ENCODE assay signal across 8 cellular contexts in the genomic region with DNA sequence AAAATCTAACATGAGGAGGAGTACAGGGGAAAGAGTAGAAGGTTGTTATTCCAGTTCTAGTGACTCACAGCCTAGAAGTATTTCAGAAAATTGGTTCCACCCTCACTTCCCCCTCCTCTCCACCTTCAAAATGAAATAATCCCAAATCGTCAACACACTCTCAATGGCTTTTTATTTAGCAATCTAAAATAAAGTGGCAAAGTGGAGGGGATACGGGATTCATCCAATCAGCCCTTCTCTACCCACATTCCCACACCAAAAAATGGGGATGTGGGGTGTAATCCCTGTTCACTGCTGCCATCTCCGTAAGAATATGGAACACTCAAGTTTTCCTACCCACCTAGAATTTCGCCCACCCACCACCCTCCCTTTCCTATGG. TPM values are rescaled to one million over a fixed set of nuclear protein-coding genes. Genes with fewer than 3 reads are reported as not detected.
A peak's percentile ranks its signal among the peaks of the same experiment; 100 is the strongest.
DNase-seq lines count a peak whose midpoint lies in the region; ATAC-seq and TF ChIP-seq lines count a peak whose summit lies in the region.

No MANE protein-coding gene starts in this region.

- peaks cover 55% of the 10 kb centered on the region for H3K79me2 ChIP-seq in fibroblast of lung (ENCODE audit: control insufficient read depth, insufficient read depth, low read length)

- H3K27ac ChIP-seq in fibroblast of lung (ENCODE audit: insufficient read depth, low read length): peak overlapping the region; percentile 82
- peak overlapping the region; percentile 92 for H3K27ac ChIP-seq in neuronal stem cell (replicated peaks; ENCODE audit: low read length)

- H4K91ac ChIP-seq in neuronal stem cell (ENCODE audit: low read depth, low read length, poor library complexity): no peak overlapping the region

- H2BK120ac ChIP-seq in neuronal stem cell (ENCODE audit: low read depth, low read length): no peak overlapping the region

- peak overlapping the region; percentile 70 for H3K27ac Mint-ChIP-seq in activated naive CD4-positive, alpha-beta T cell treated with anti-CD3 and anti-CD28 coated beads, Interleukin-2, amount 50 U/mL, for 24 hours
- H3K27ac Mint-ChIP-seq in T-helper 17 cell: peak overlapping the region; percentile 49

- peak overlapping the region; percentile 87 for H3K4me3 Mint-ChIP-seq in activated naive CD4-positive, alpha-beta T cell treated with anti-CD3 and anti-CD28 coated beads, Interleukin-2, amount 50 U/mL, for 24 hours
- peak overlapping the region; percentile 88 for H3K4me3 Mint-ChIP-seq in T-helper 17 cell

- H3K4me2 ChIP-seq in fibroblast of lung (ENCODE audit: extremely low read depth, insufficient read depth, low read length) (peak overlapping the region; percentile 93), neuronal stem cell (ENCODE audit: insufficient read depth, low read length, poor library complexity, severe bottlenecking) (peak overlapping the region; percentile 37)

- H3K27me3 Mint-ChIP-seq in activated naive CD4-positive, alpha-beta T cell treated with anti-CD3 and anti-CD28 coated beads, Interleukin-2, amount 50 U/mL, for 24 hours: peaks cover 34% of the 10 kb centered on the region
- H3K27me3 Mint-ChIP-seq in T-helper 17 cell: peaks cover 18% of the 10 kb centered on the region

- H3K9me3 Mint-ChIP-seq in activated naive CD4-positive, alpha-beta T cell treated with anti-CD3 and anti-CD28 coated beads, Interleukin-2, amount 50 U/mL, for 24 hours: no peaks in the 10 kb centered on the region

- H2BK12ac ChIP-seq in neuronal stem cell (ENCODE audit: low read length): no peak overlapping the region

- no peak overlapping the region for H2AK5ac ChIP-seq in neuronal stem cell (ENCODE audit: low read depth, low read length)

- no peaks in the 10 kb centered on the region for H3K9me3 ChIP-seq in T-helper 17 cell (ENCODE audit: control insufficient read depth, low read length, poor library complexity, severe bottlenecking)
- H3K9me3 ChIP-seq in fibroblast of lung (ENCODE audit: control insufficient read depth, insufficient read depth, low read depth, low read length): no peaks in the 10 kb centered on the region
- no peaks in the 10 kb centered on the region for H3K9me3 ChIP-seq in neuronal stem cell (replicated peaks in 1 of 2; ENCODE audit: control insufficient read depth in 2 of 2, insufficient read depth in 1 of 2, low read depth in 1 of 2, low read length in 2 of 2)

- no peak overlapping the region for H3K23ac ChIP-seq in neuronal stem cell (ENCODE audit: low read depth, low read length, poor library complexity)

- peaks cover 2% of the 10 kb centered on the region for H4K20me1 ChIP-seq in fibroblast of lung (ENCODE audit: control insufficient read depth, extremely low read depth, insufficient read depth, low read length)

- TF ChIP-seq CTCF in fibroblast of lung (conservative IDR thresholded peaks at IDR 0.05 in 1 of 2, IDR thresholded peaks at IDR 0.05 in 1 of 2; ENCODE audit: low read depth in 1 of 2, low read length in 2 of 2): no peak

- H3K36me3 ChIP-seq in fibroblast of lung (ENCODE audit: control insufficient read depth, insufficient read depth, low read length): no peaks in the 10 kb centered on the region
- H3K36me3 ChIP-seq in neuronal stem cell (replicated peaks in 1 of 2; ENCODE audit: control insufficient read depth in 2 of 2, insufficient read depth in 2 of 2, low read length in 2 of 2): no peaks in the 10 kb centered on the region

- H3K36me3 Mint-ChIP-seq in activated naive CD4-positive, alpha-beta T cell treated with anti-CD3 and anti-CD28 coated beads, Interleukin-2, amount 50 U/mL, for 24 hours: peaks cover 2% of the 10 kb centered on the region
- no peaks in the 10 kb centered on the region for H3K36me3 Mint-ChIP-seq in T-helper 17 cell (ENCODE audit: low read depth)

- H3K4me1 ChIP-seq in fibroblast of lung (ENCODE audit: control insufficient read depth, extremely low read depth, insufficient read depth, low read length) (peaks cover 2% of the 10 kb centered on the region), neuronal stem cell (ENCODE audit: control insufficient read depth in 2 of 2, insufficient read depth in 1 of 2, low read depth in 1 of 2, low read length in 2 of 2) (peaks cover 3 to 9% of the 10 kb centered on the region in 2 donors)

- no peak for ATAC-seq in T-helper 17 cell
- ATAC-seq in GM18511 (IDR thresholded peaks at IDR 0.05; ENCODE audit: unreplicated experiment): no peak
- no peak for ATAC-seq in HG02588 (IDR thresholded peaks at IDR 0.05; ENCODE audit: unreplicated experiment)
- no peak for ATAC-seq in GM21723 (IDR thresholded peaks at IDR 0.05; ENCODE audit: unreplicated experiment)

- H3K4me3 ChIP-seq in fibroblast of lung (replicated peaks in 1 of 4; ENCODE audit: control extremely low read depth in 1 of 4, insufficient read depth in 1 of 4, low read depth in 3 of 4, low read length in 4 of 4): peak overlapping the region; percentile 51 to 97 (median 76)
- H3K4me3 ChIP-seq in neuronal stem cell (ENCODE audit: low read length in 2 of 2): peak overlapping the region; percentile 78 to 97

- WGBS in neuronal stem cell (ENCODE audit: extremely low coverage in 2 of 2, insufficient read length in 2 of 2, insufficient replicate concordance in 1 of 2), 2 donors: no CpG with 5 or more reads among the region's 4 CpGs

- no peak for DNase-seq in activated naive CD4-positive, alpha-beta T cell treated with anti-CD3 and anti-CD28 coated beads, Interleukin-2, amount 50 U/mL, for 16 hours
- no peak for DNase-seq in T-helper 17 cell
- DNase-seq in fibroblast of lung (ENCODE audit: low read depth in 2 of 2): peak; percentile 42 to 59
- no peak for DNase-seq in neuronal stem cell (ENCODE audit: low spot score)

- H3K4me1 Mint-ChIP-seq in activated naive CD4-positive, alpha-beta T cell treated with anti-CD3 and anti-CD28 coated beads, Interleukin-2, amount 50 U/mL, for 24 hours: peaks cover 44% of the 10 kb centered on the region
- peaks cover 32% of the 10 kb centered on the region for H3K4me1 Mint-ChIP-seq in T-helper 17 cell

- H2BK5ac ChIP-seq in neuronal stem cell (ENCODE audit: low read length): peak overlapping the region; percentile 100

- H2BK15ac ChIP-seq in neuronal stem cell (ENCODE audit: low read length): no peak overlapping the region

- H3K79me1 ChIP-seq in neuronal stem cell (ENCODE audit: low read depth, low read length): peaks cover 6% of the 10 kb centered on the region

- H2AFZ ChIP-seq in fibroblast of lung (ENCODE audit: low read length) (no peak overlapping the region), neuronal stem cell (ENCODE audit: low read length) (peak overlapping the region; percentile 95)

- H3K27me3 ChIP-seq in fibroblast of lung (ENCODE audit: control insufficient read depth, insufficient read depth, low read length) (no peaks in the 10 kb centered on the region), neuronal stem cell (ENCODE audit: control insufficient read depth in 3 of 3, insufficient read depth in 3 of 3, low read depth in 1 of 3, low read length in 3 of 3) (peaks cover 0 to 9% (median 6%) of the 10 kb centered on the region in 3 experiments)

- H3K14ac ChIP-seq in neuronal stem cell (ENCODE audit: low read length): no peak overlapping the region

- H3K9ac ChIP-seq in fibroblast of lung (ENCODE audit: insufficient read depth, low read length) (peak overlapping the region; percentile 92), neuronal stem cell (ENCODE audit: low read depth, low read length, poor library complexity) (no peak overlapping the region)

- no peak overlapping the region for H3K18ac ChIP-seq in neuronal stem cell (ENCODE audit: low read length)

- no peak overlapping the region for H3K4ac ChIP-seq in neuronal stem cell (ENCODE audit: low read length)

- no peak overlapping the region for H4K8ac ChIP-seq in neuronal stem cell (ENCODE audit: low read depth, low read length)

RNA-seq across cellular contexts. Expression of a gene that starts 1.0 kb away (rescaled TPM):
- total RNA-seq in T-helper 17 cell: 10 to 100 TPM in 1 of 2 donors, 1 to 10 TPM in 1; 6.9 to 13.9 TPM
- total RNA-seq in fibroblast of lung: 106 and 141 TPM in 2 replicates
- 185 and 219 TPM in 2 replicates for polyA plus RNA-seq in fibroblast of lung
- 80.6 and 87.8 TPM in 2 replicates for polyA plus RNA-seq in fibroblast of lung (2012)
- 10.6 and 22.1 TPM in 2 replicates for polyA minus RNA-seq in fibroblast of lung (ENCODE audit: low replicate concordance)
- 67.2 TPM for polyA plus RNA-seq in neuronal stem cell (2013, experiment 1 of 2)
- 67.6 TPM for polyA plus RNA-seq in neuronal stem cell (2013, experiment 2 of 2)

RNA-seq across cellular contexts. Expression of a gene that starts 41.3 kb away (rescaled TPM):
- total RNA-seq in T-helper 17 cell (1 to 10 TPM in 1 of 2 donors, under 1 TPM in 1; 0.60 to 1.6 TPM), fibroblast of lung (5.1 and 7.4 TPM in 2 replicates)
- 2.4 and 2.6 TPM in 2 replicates for polyA plus RNA-seq in fibroblast of lung
- 0.85 and 1.1 TPM in 2 replicates for polyA plus RNA-seq in fibroblast of lung (2012)
- 1.1 and 1.7 TPM in 2 replicates for polyA minus RNA-seq in fibroblast of lung (ENCODE audit: low replicate concordance)
- polyA plus RNA-seq in neuronal stem cell (2013, experiment 1 of 2): 1.5 TPM
- polyA plus RNA-seq in neuronal stem cell (2013, experiment 2 of 2): 1.7 TPM

Comparison
In these comparisons a context has a peak if more than half of its experiments do, and no peak if none do; other contexts are left out.
1. DNase-seq: peak in fibroblast of lung (2 of 2); none in activated naive CD4-positive, alpha-beta T cell treated with anti-CD3 and anti-CD28 coated beads, Interleukin-2, amount 50 U/mL, for 16 hours (single experiment), T-helper 17 cell (0 of 3) and neuronal stem cell (single experiment).